In the genomic region with DNA sequence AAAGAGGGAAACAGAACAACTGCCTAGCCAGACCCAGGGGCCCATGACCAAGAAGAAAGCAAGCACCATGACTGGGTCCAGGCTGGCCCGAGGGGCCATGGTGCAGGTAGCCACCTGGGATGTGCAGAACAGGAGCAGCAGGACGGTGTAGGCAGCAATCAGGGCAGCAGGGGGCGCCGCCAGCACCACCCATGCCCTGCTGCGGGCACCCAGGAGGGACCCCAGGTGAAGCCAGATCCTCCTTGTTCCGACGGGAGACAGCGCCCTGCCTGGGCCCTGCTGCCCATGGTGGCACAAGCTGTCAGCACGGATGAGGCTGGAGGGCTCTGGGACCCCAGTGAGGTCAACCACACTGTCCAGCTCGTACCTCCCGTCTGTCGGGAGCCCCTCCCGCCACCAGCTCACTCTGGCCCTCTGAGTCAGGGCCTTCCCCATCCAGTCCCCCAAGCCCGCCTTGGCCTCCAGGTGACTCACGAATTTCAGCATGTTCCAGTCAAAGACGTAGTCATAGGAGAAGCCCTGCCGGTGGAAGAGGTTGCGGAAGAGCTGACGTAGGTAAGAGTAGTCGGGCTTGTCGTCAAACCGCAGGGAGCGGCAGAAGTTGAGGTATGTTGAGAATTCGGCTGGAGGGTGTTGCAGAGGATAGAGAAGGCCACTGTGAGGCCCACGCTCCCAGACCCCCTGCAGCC, we compare ENCODE assay signal across 8 cellular contexts. TPM values are rescaled to one million over a fixed set of nuclear protein-coding genes. Genes with fewer than 3 reads are reported as not detected.
A peak's percentile ranks its signal among the peaks of the same experiment; 100 is the strongest.
DNase-seq lines count a peak whose midpoint lies in the region; ATAC-seq, FAIRE-seq and TF ChIP-seq lines count a peak whose summit lies in the region.

No MANE protein-coding gene starts in this region.

- H3K36me3 Mint-ChIP-seq in activated CD4-positive, alpha-beta T cell treated with anti-CD3 and anti-CD28 coated beads for 36 hours (ENCODE audit: low read depth) = peaks cover 40% of the 10 kb centered on the region

- no peaks in the 10 kb centered on the region for H4K20me1 ChIP-seq in endothelial cell of umbilical vein (replicated peaks; ENCODE audit: control insufficient read depth, extremely low read depth, insufficient read depth, low read length)
- H4K20me1 ChIP-seq in smooth muscle cell (ENCODE audit: low read depth) = peaks cover 100% of the 10 kb centered on the region

- H3K36me3 ChIP-seq in endothelial cell of umbilical vein (ENCODE audit: control insufficient read depth in 2 of 2, extremely low read depth in 1 of 2, insufficient read depth in 2 of 2, low read length in 2 of 2) (peaks cover 40 to 86% of the 10 kb centered on the region in 2 experiments), smooth muscle cell (ENCODE audit: low read depth) (no peaks in the 10 kb centered on the region)

- no peak overlapping the region for H3K9ac ChIP-seq in endothelial cell of umbilical vein (replicated peaks; ENCODE audit: extremely low read depth, insufficient read depth, low read length)
- peak overlapping the region; percentile 60 for H3K9ac ChIP-seq in smooth muscle cell (ENCODE audit: low read depth)

- H3K4me3 ChIP-seq in endothelial cell of umbilical vein (replicated peaks in 1 of 3; ENCODE audit: insufficient read depth in 1 of 3, low read depth in 1 of 3, low read length in 3 of 3) (no peak overlapping the region), smooth muscle cell (no peak overlapping the region)

- H3K4me3 Mint-ChIP-seq in activated CD4-positive, alpha-beta T cell treated with anti-CD3 and anti-CD28 coated beads for 36 hours = no peak overlapping the region

- H3K4me1 ChIP-seq in endothelial cell of umbilical vein (ENCODE audit: control insufficient read depth, extremely low read depth, insufficient read depth, low read length) = no peaks in the 10 kb centered on the region
- H3K4me1 ChIP-seq in smooth muscle cell (ENCODE audit: low read depth) = no peaks in the 10 kb centered on the region

- peaks cover 32% of the 10 kb centered on the region for H3K79me2 ChIP-seq in endothelial cell of umbilical vein (ENCODE audit: control insufficient read depth, insufficient read depth, low read length)
- peaks cover 33% of the 10 kb centered on the region for H3K79me2 ChIP-seq in smooth muscle cell (ENCODE audit: low read depth)

- BruUV-seq in endothelial cell of umbilical vein (replicated peaks; lab: Mats Ljungman, UMichigan) = no TSS peak

- intact Hi-C loops in activated CD4-positive, alpha-beta T cell treated with anti-CD3 and anti-CD28 coated beads for 36 hours (cut with DNase I, micrococcal nuclease) = loop anchor here (1.0 to 5.0 kb wide), 2 partner anchors 54 to 55 kb away; no protein-coding TSS in a partner anchor
- intact Hi-C loops in endothelial cell of umbilical vein (cut with micrococcal nuclease) = no loop called here

- dilution Hi-C loops in endothelial cell of umbilical vein (cut with MboI; ENCODE audit: extremely low pct_ligation_motif_present, low sequenced_read_pairs) = no loop called here

- no peaks in the 10 kb centered on the region for H3K27me3 Mint-ChIP-seq in activated CD4-positive, alpha-beta T cell treated with anti-CD3 and anti-CD28 coated beads for 36 hours

- peak; percentile 45 to 69 for TF ChIP-seq CTCF in endothelial cell of umbilical vein (IDR thresholded peaks at IDR 0.05; ENCODE audit: extremely low read depth in 1 of 2, insufficient read depth in 1 of 2, low read depth in 1 of 2, low read length in 2 of 2)
- peak; percentile 45 for TF ChIP-seq CTCF in smooth muscle cell (IDR thresholded peaks at IDR 0.05; ENCODE audit: borderline replicate concordance, insufficient read depth, poor library complexity, severe bottlenecking)

- no peak overlapping the region for H3K27ac ChIP-seq in endothelial cell of umbilical vein (ENCODE audit: insufficient read depth, low read depth, low read length)
- H3K27ac ChIP-seq in smooth muscle cell (ENCODE audit: low read depth) = peak overlapping the region; percentile 85

- no peaks in the 10 kb centered on the region for H3F3A ChIP-seq in smooth muscle cell (ENCODE audit: low read depth)

- peak; percentile 70 for DNase-seq in activated CD4-positive, alpha-beta T cell treated with anti-CD3 and anti-CD28 coated beads for 36 hours
- DNase-seq in activated CD4-positive, alpha-beta T cell treated with anti-CD3 and anti-CD28 coated beads for 1 hour = no peak
- peak; percentile 21 for DNase-seq in UCSD-AML1 (lab: John Stamatoyannopoulos, UW; ENCODE audit: unreplicated experiment)
- DNase-seq in endothelial cell of umbilical vein (ENCODE audit: low read depth, low spot score) = no peak
- DNase-seq in smooth muscle cell (lab: John Stamatoyannopoulos, UW; ENCODE audit: unreplicated experiment) = no peak
- no peak for DNase-seq in hippocampal formation (lab: John Stamatoyannopoulos, UW)
- no peak for DNase-seq in NOMO-1 (lab: John Stamatoyannopoulos, UW; ENCODE audit: unreplicated experiment in 2 of 2)

- H2AFZ ChIP-seq in endothelial cell of umbilical vein (ENCODE audit: low read depth, low read length) (no peak overlapping the region), smooth muscle cell (ENCODE audit: low read depth) (no peak overlapping the region)

- H3K9me3 Mint-ChIP-seq in activated CD4-positive, alpha-beta T cell treated with anti-CD3 and anti-CD28 coated beads for 36 hours (ENCODE audit: low read depth) = no peaks in the 10 kb centered on the region

- no peaks in the 10 kb centered on the region for H3K9me1 ChIP-seq in endothelial cell of umbilical vein (replicated peaks; ENCODE audit: control insufficient read depth, extremely low read depth, insufficient read depth, low read length)

- WGBS in smooth muscle cell (ENCODE audit: low lambda C conversion rate) = 72% methylated on average over 24 of the region's 25 CpGs

- H3K9me3 ChIP-seq in endothelial cell of umbilical vein (replicated peaks; ENCODE audit: control insufficient read depth, insufficient read depth, low read length) (no peaks in the 10 kb centered on the region), smooth muscle cell (replicated peaks; ENCODE audit: low read depth) (no peaks in the 10 kb centered on the region)

- no peaks in the 10 kb centered on the region for H3K4me1 Mint-ChIP-seq in activated CD4-positive, alpha-beta T cell treated with anti-CD3 and anti-CD28 coated beads for 36 hours

- H3K4me2 ChIP-seq in endothelial cell of umbilical vein (ENCODE audit: insufficient read depth, low read length) (no peak overlapping the region), smooth muscle cell (no peak overlapping the region)

- no peak for TF ChIP-seq POLR2A in endothelial cell of umbilical vein (IDR thresholded peaks at IDR 0.05; ENCODE audit: low read depth, low read length)

- no peak for FAIRE-seq in endothelial cell of umbilical vein (lab: Jason Lieb, UNC)

- H3K27me3 ChIP-seq in endothelial cell of umbilical vein (ENCODE audit: control insufficient read depth in 2 of 2, insufficient read depth in 2 of 2, low read length in 2 of 2) (no peaks in the 10 kb centered on the region), smooth muscle cell (ENCODE audit: low read depth) (no peaks in the 10 kb centered on the region)

- peak; percentile 82 for ATAC-seq in activated CD4-positive, alpha-beta T cell treated with anti-CD3 and anti-CD28 coated beads for 36 hours
- no peak for ATAC-seq in HG02970 (IDR thresholded peaks at IDR 0.05; ENCODE audit: low FRiP score, unreplicated experiment)

- POLR2A ChIA-PET in activated CD4-positive, alpha-beta T cell treated with anti-CD3 and anti-CD28 coated beads for 36 hours (lab: Charles Lee) = no interaction called here
- POLR2A ChIA-PET in endothelial cell of umbilical vein (lab: Charles Lee) = no interaction called here

- H3K27ac Mint-ChIP-seq in activated CD4-positive, alpha-beta T cell treated with anti-CD3 and anti-CD28 coated beads for 36 hours = no peak overlapping the region

- CTCF ChIA-PET in activated CD4-positive, alpha-beta T cell treated with anti-CD3 and anti-CD28 coated beads for 36 hours (lab: Charles Lee) = interaction anchor here (0.6 to 1.8 kb wide), 3 partner anchors 15 to 131 kb away, joined by 3 to 4 read pairs (median 3); no protein-coding TSS in a partner anchor
- CTCF ChIA-PET in endothelial cell of umbilical vein (lab: Charles Lee) = interaction anchor here (1.2 to 1.6 kb wide), 3 partner anchors 32 to 54 kb away, joined by 3 read pairs; no protein-coding TSS in a partner anchor

TF ChIP-seq in endothelial cell of umbilical vein, 7 proteins besides CTCF, POLR2A, EP300 and RAD21:
- no peak for TF ChIP-seq JUN (IDR thresholded peaks at IDR 0.05; ENCODE audit: borderline replicate concordance, insufficient read depth, insufficient read length, low read depth)
- no peak for TF ChIP-seq MYC (IDR thresholded peaks at IDR 0.05; ENCODE audit: low read depth, low read length)
- TF ChIP-seq POLR2AphosphoS5 (IDR thresholded peaks at IDR 0.05; ENCODE audit: insufficient read depth, low read depth, low read length) = no peak
- no peak for TF ChIP-seq EZH2 (IDR thresholded peaks at IDR 0.05; ENCODE audit: borderline replicate concordance, low read depth, low read length, severe bottlenecking)
- no peak for TF ChIP-seq GATA2 (IDR thresholded peaks at IDR 0.05; ENCODE audit: insufficient read depth, insufficient read length, low read depth, low read length)

RNA-seq across cellular contexts. Expression of a gene that starts 18.8 kb away (rescaled TPM):
- total RNA-seq in activated CD4-positive, alpha-beta T cell treated with anti-CD3 and anti-CD28 coated beads for 36 hours = 100 to 1,000 TPM; 117 to 145 TPM
- 261 and 262 TPM in 2 replicates for total RNA-seq in endothelial cell of umbilical vein
- 259 and 277 TPM in 2 replicates for polyA plus RNA-seq in endothelial cell of umbilical vein
- 219 and 257 TPM in 2 replicates for polyA plus RNA-seq in endothelial cell of umbilical vein (2011; cell fraction: cytosol; rRNA removed)
- 481 and 548 TPM in 2 replicates for polyA plus RNA-seq in endothelial cell of umbilical vein (2011; cell fraction: nucleus; rRNA removed)
- polyA plus RNA-seq in endothelial cell of umbilical vein (2012) = 120 and 135 TPM in 2 replicates
- polyA minus RNA-seq in endothelial cell of umbilical vein = 225 and 233 TPM in 2 replicates
- polyA minus RNA-seq in endothelial cell of umbilical vein (2011; cell fraction: cytosol; rRNA and poly(A)+ RNA removed) = 116 TPM
- polyA minus RNA-seq in endothelial cell of umbilical vein (2011; cell fraction: nucleus; rRNA and poly(A)+ RNA removed) = 119 and 139 TPM in 2 replicates
- total RNA-seq in smooth muscle cell = 94.7 and 111 TPM in 2 replicates
- 154 and 192 TPM in 2 replicates for polyA plus RNA-seq in smooth muscle cell

RNA-seq across cellular contexts. Expression of a gene that starts 25.6 kb away (rescaled TPM):
- 10 to 100 TPM; 16.0 to 19.8 TPM for total RNA-seq in activated CD4-positive, alpha-beta T cell treated with anti-CD3 and anti-CD28 coated beads for 36 hours
- total RNA-seq in endothelial cell of umbilical vein = 96.6 and 99.8 TPM in 2 replicates
- 72.5 and 88.8 TPM in 2 replicates for polyA plus RNA-seq in endothelial cell of umbilical vein
- polyA plus RNA-seq in endothelial cell of umbilical vein (2011; cell fraction: cytosol; rRNA removed) = 51.8 and 64.2 TPM in 2 replicates
- polyA plus RNA-seq in endothelial cell of umbilical vein (2011; cell fraction: nucleus; rRNA removed) = 67.8 and 78.0 TPM in 2 replicates
- 63.0 and 73.8 TPM in 2 replicates for polyA plus RNA-seq in endothelial cell of umbilical vein (2012)
- polyA minus RNA-seq in endothelial cell of umbilical vein = 54.4 and 68.6 TPM in 2 replicates
- polyA minus RNA-seq in endothelial cell of umbilical vein (2011; cell fraction: cytosol; rRNA and poly(A)+ RNA removed) = 21.9 TPM
- 30.2 and 34.5 TPM in 2 replicates for polyA minus RNA-seq in endothelial cell of umbilical vein (2011; cell fraction: nucleus; rRNA and poly(A)+ RNA removed)
- 34.1 and 54.4 TPM in 2 replicates for total RNA-seq in smooth muscle cell
- polyA plus RNA-seq in smooth muscle cell = 96.0 and 96.3 TPM in 2 replicates

Comparison
In these comparisons a context has a peak if more than half of its experiments do, and no peak if none do; other contexts are left out.
1. DNase-seq: peak in activated CD4-positive, alpha-beta T cell treated with anti-CD3 and anti-CD28 coated beads for 36 hours (single experiment) and UCSD-AML1 (single experiment); none in activated CD4-positive, alpha-beta T cell treated with anti-CD3 and anti-CD28 coated beads for 1 hour (single experiment), endothelial cell of umbilical vein (single experiment), smooth muscle cell (single experiment), hippocampal formation (0 of 2) and NOMO-1 (0 of 2).